1 cellular context compared by ENCODE assay signal in genomic region chr1:172678990-172679772, GRCh38.
TF ChIP-seq lines count a peak whose summit lies in the region.

No MANE protein-coding gene starts in this region.

TF ChIP-seq in K562, 482 proteins besides CTCF, POLR2A, EP300 and RAD21 (continued from another document):
- TF ChIP-seq E2F5 (CRISPR knock-in tag; IDR thresholded peaks at IDR 0.05), result no peak
- TF ChIP-seq ZBTB9 (CRISPR knock-in tag; IDR thresholded peaks at IDR 0.05), result no peak
- TF ChIP-seq ID3 (CRISPR knock-in tag; IDR thresholded peaks at IDR 0.05), result no peak
- no peak for TF ChIP-seq ID3 (tag; IDR thresholded peaks at IDR 0.05)
- TF ChIP-seq HDAC2 (IDR thresholded peaks at IDR 0.05), result no peak
- no peak for TF ChIP-seq NKRF (IDR thresholded peaks at IDR 0.05; ENCODE audit: borderline replicate concordance)
- peak; percentile 30; the same call in 1 of the 2 replicates for TF ChIP-seq TEAD4 (IDR thresholded peaks at IDR 0.05; ENCODE audit: low read length)
- TF ChIP-seq TEAD4 (CRISPR knock-in tag; IDR thresholded peaks at IDR 0.05; ENCODE audit: borderline replicate concordance), result no peak
- TF ChIP-seq ZNF12 (CRISPR knock-in tag; IDR thresholded peaks at IDR 0.05), result no peak
- no peak for TF ChIP-seq GTF3C2 (IDR thresholded peaks at IDR 0.05; ENCODE audit: borderline replicate concordance, extremely low read depth, insufficient read length)
- TF ChIP-seq KLF13 (tag; IDR thresholded peaks at IDR 0.05; ENCODE audit: borderline replicate concordance, low read depth), result no peak
- no peak for TF ChIP-seq SMARCA5 (IDR thresholded peaks at IDR 0.05)
- TF ChIP-seq RAD51 (IDR thresholded peaks at IDR 0.05; ENCODE audit: borderline replicate concordance, low read depth), result peak; percentile 25; the same call in 1 of the 2 replicates
- no peak for TF ChIP-seq ZNF146 (CRISPR knock-in tag; IDR thresholded peaks at IDR 0.05; ENCODE audit: unreplicated experiment)
- TF ChIP-seq ZNF584 (CRISPR knock-in tag; IDR thresholded peaks at IDR 0.05; ENCODE audit: low read depth), result no peak
- TF ChIP-seq FOXP4 (CRISPR knock-in tag; IDR thresholded peaks at IDR 0.05; ENCODE audit: borderline replicate concordance), result no peak
- TF ChIP-seq SMAD3 (CRISPR knock-in tag; conservative IDR thresholded peaks at IDR 0.05), result no peak
- no peak for TF ChIP-seq U2AF2 (optimal IDR thresholded peaks at IDR 0.05; ENCODE audit: low read depth, low read length)
- peak; percentile 59 for TF ChIP-seq BHLHE40 (IDR thresholded peaks at IDR 0.05; ENCODE audit: low read length)
- no peak for TF ChIP-seq ZBTB33 (CRISPR knock-in tag; IDR thresholded peaks at IDR 0.05)
